Comparison of ENCODE assay signal across 8 cellular contexts in the genomic region with DNA sequence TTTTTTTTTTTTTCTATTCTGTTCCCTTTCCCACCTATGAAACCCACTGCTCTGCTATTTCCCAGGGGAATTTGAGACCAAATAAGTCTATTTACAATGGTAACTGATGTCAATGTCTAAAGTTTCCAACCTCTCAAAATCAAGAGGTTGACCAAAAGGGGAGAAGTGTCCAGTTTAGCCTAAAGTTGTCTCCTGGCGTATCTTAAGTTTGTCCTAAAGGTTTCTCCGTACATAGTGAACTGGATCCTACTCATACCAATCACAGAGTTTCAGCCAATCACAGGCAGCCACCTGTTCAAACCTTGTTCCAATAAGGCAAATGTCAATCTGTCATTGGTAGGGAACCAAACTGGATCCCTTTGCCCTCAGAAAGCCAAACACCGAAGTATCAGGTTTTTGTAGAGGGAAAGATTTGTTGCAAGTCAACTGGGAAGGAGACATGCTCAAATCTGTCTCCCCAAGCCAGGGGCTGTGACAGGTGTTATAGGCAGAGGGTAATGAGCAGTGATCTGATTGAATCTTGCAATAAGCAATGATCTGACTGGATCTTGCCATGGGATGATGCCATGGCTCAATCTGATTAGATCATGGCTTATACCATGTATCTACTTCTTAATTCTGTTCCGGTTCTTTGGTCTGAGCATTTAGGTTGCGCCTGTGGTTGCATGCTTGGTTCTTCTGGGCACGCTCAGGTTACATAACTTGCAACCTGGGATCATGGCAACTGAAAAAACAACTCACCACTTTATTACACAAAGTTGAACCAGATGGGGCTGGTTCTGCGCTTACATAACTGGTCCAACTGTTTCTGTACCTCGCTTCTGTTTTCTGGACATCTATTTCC.
DNase-seq lines count a peak whose midpoint lies in the region; ATAC-seq and TF ChIP-seq lines count a peak whose summit lies in the region.

No MANE protein-coding gene starts in this region.

- H3K27me3 Mint-ChIP-seq in T-helper 1 cell treated with Interleukin-12 subunit alpha and Interleukin-12 subunit beta and Interleukin-4 antibody, amounts not matched to agents 30 μg/mL and 1 μg/mL, for 36 hours (ENCODE audit: low read depth) = no peaks in the 10 kb centered on the region
- H3K27me3 Mint-ChIP-seq in nephron progenitor cell (ENCODE audit: low read depth, poor library complexity) = no peaks in the 10 kb centered on the region

- H2AFZ ChIP-seq in Loucy (ENCODE audit: low read length) = peak overlapping the region; percentile 59

- H3K4me2 ChIP-seq in Loucy (ENCODE audit: low read depth, low read length, poor library complexity, severe bottlenecking) = peak overlapping the region; percentile 91

- peak overlapping the region; percentile 94 for H3K27ac ChIP-seq in epithelial cell of prostate

- H3K36me3 Mint-ChIP-seq in T-helper 1 cell treated with Interleukin-12 subunit alpha and Interleukin-12 subunit beta and Interleukin-4 antibody, amounts not matched to agents 30 μg/mL and 1 μg/mL, for 36 hours (ENCODE audit: low read depth) = no peaks in the 10 kb centered on the region
- H3K36me3 Mint-ChIP-seq in nephron progenitor cell (ENCODE audit: low read depth) = peaks cover 10% of the 10 kb centered on the region

- no peaks in the 10 kb centered on the region for H3K9me2 ChIP-seq in Loucy (replicated peaks; ENCODE audit: low read depth, low read length)

- TF ChIP-seq CTCF in Loucy (conservative IDR thresholded peaks at IDR 0.05; ENCODE audit: low read length) (no peak), nephron progenitor cell (IDR thresholded peaks at IDR 0.05) (no peak)

- peaks cover 22% of the 10 kb centered on the region for H3K4me1 ChIP-seq in Loucy (ENCODE audit: insufficient read depth, low read length, poor library complexity, severe bottlenecking)

- no peaks in the 10 kb centered on the region for H3K36me3 ChIP-seq in Loucy (ENCODE audit: insufficient read depth, low read length)

- peak overlapping the region; percentile 79 for H3K27ac Mint-ChIP-seq in T-helper 1 cell treated with Interleukin-12 subunit alpha and Interleukin-12 subunit beta and Interleukin-4 antibody, amounts not matched to agents 30 μg/mL and 1 μg/mL, for 36 hours
- peak overlapping the region; percentile 95 for H3K27ac Mint-ChIP-seq in nephron progenitor cell

- H3K27me3 ChIP-seq in Loucy (ENCODE audit: insufficient read depth, low read length, poor library complexity, severe bottlenecking) = no peaks in the 10 kb centered on the region

- H3K4me3 ChIP-seq in Loucy (ENCODE audit: low read length, poor library complexity, severe bottlenecking) = peak overlapping the region; percentile 76

- peak overlapping the region; percentile 81 for H3K4me3 Mint-ChIP-seq in T-helper 1 cell treated with Interleukin-12 subunit alpha and Interleukin-12 subunit beta and Interleukin-4 antibody, amounts not matched to agents 30 μg/mL and 1 μg/mL, for 36 hours
- peak overlapping the region; percentile 88 for H3K4me3 Mint-ChIP-seq in nephron progenitor cell

- ATAC-seq in GM19395 (IDR thresholded peaks at IDR 0.05; ENCODE audit: unreplicated experiment) = no peak
- ATAC-seq in HG02840 (IDR thresholded peaks at IDR 0.05; ENCODE audit: low FRiP score, unreplicated experiment) = no peak
- ATAC-seq in HG03159 (IDR thresholded peaks at IDR 0.05; ENCODE audit: unreplicated experiment) = no peak

- H3F3A ChIP-seq in Loucy (ENCODE audit: low read depth) = peaks cover 12% of the 10 kb centered on the region; the same call in 1 of the 2 replicates

- peaks cover 43% of the 10 kb centered on the region for H3K4me1 Mint-ChIP-seq in T-helper 1 cell treated with Interleukin-12 subunit alpha and Interleukin-12 subunit beta and Interleukin-4 antibody, amounts not matched to agents 30 μg/mL and 1 μg/mL, for 36 hours (ENCODE audit: low read depth)
- H3K4me1 Mint-ChIP-seq in nephron progenitor cell = peaks cover 65% of the 10 kb centered on the region

- no peaks in the 10 kb centered on the region for H3K9me3 ChIP-seq in Loucy (ENCODE audit: insufficient read depth, low read depth, low read length)

- H3K79me2 ChIP-seq in Loucy (ENCODE audit: insufficient read depth, low read length) = peaks cover 6% of the 10 kb centered on the region; the same call in 1 of the 2 replicates

- peak overlapping the region; percentile 83 for H3K9ac ChIP-seq in Loucy (ENCODE audit: low read depth, low read length, poor library complexity, severe bottlenecking)

- H3K9me3 Mint-ChIP-seq in T-helper 1 cell treated with Interleukin-12 subunit alpha and Interleukin-12 subunit beta and Interleukin-4 antibody, amounts not matched to agents 30 μg/mL and 1 μg/mL, for 36 hours = no peaks in the 10 kb centered on the region
- H3K9me3 Mint-ChIP-seq in nephron progenitor cell = peaks cover 10% of the 10 kb centered on the region

- DNase-seq in ELR (ENCODE audit: low read depth) (peak; percentile 62), epithelial cell of prostate (ENCODE audit: low read depth, low spot score) (no peak), nephron progenitor cell (peak; percentile 25)

- no peaks in the 10 kb centered on the region for H4K20me1 ChIP-seq in Loucy (ENCODE audit: insufficient read depth, low read length, poor library complexity, severe bottlenecking)
